20 cellular contexts compared by ENCODE assay signal in the genomic region with DNA sequence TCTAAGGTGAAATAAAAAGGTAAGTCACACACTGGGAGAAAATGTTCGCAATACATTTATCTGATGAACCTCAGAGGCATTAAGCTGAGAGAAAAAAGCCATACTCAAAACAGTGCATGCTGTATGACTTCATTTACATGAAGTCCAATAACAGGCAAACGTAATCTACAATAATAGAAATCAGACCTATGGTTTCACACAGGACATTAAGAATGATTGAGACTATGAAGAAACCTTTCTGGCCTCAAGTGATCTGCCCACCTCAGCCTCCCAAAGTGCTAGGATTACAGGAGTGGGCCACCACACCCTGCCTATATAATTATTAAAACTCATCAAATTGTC.
"Had no signal": no experiment of that assay in that cellular context is flagged by ENCODE, and none has a peak within 500 bp of the region (broad histone marks: within the 10 kb centered on the region; RNA-seq: fewer than 3 reads in every experiment).

No MANE protein-coding gene starts in this region.

- H3K4me3 Mint-ChIP-seq: activated CD8-positive, alpha-beta memory T cell treated with anti-CD3 and anti-CD28 coated beads, Interleukin-2, amount 10 ng/mL, durations not matched to agents 7 days and 5 days; activated naive CD4-positive, alpha-beta T cell treated with anti-CD3 and anti-CD28 coated beads, Interleukin-2, amount 10 ng/mL, durations not matched to agents 7 days and 5 days; endodermal cell; neural progenitor cell; stimulated activated naive CD8-positive, alpha-beta T cell treated with anti-CD3 and anti-CD28 coated beads, Interleukin-15, amount 100 ng/mL, for 72 hours had no signal

- H3K4me3 ChIP-seq: ascending aorta, breast epithelium, heart right ventricle, lung, neural progenitor cell, psoas muscle, right lobe of liver, smooth muscle cell, upper lobe of right lung had no signal

- H3K27me3 ChIP-seq: ascending aorta, breast epithelium, heart right ventricle, neural progenitor cell, right lobe of liver, upper lobe of right lung had no signal

- DNase-seq: activated CD4-positive, alpha-beta T cell treated with anti-CD3 and anti-CD28 coated beads, Interleukin-2, amount 50 U/mL, for 48 hours; activated CD8-positive, alpha-beta memory T cell treated with anti-CD3 and anti-CD28 coated beads, Interleukin-2, amount 10 ng/mL, durations not matched to agents 7 days and 5 days; activated naive CD4-positive, alpha-beta T cell treated with anti-CD3 and anti-CD28 coated beads, Interleukin-2, amount 10 ng/mL, durations not matched to agents 7 days and 5 days; activated T-cell treated with anti-CD3 and anti-CD28 coated beads, Interleukin-2, amount 50 U/mL, for 1 hour; endodermal cell; heart right ventricle; islet precursor cell; psoas muscle; right lobe of liver; stimulated activated CD4-positive, alpha-beta T cell treated with anti-CD3 and anti-CD28 coated beads, Interleukin-4, amount 100 ng/mL, for 4 hours; stimulated activated naive CD8-positive, alpha-beta T cell treated with anti-CD3 and anti-CD28 coated beads, Interleukin-15, amount 100 ng/mL, for 72 hours; T1000; upper lobe of right lung had no signal

- H3K36me3 ChIP-seq: ascending aorta, breast epithelium, heart right ventricle, neural progenitor cell, right lobe of liver, upper lobe of right lung had no signal

- H3K27me3 Mint-ChIP-seq: activated CD8-positive, alpha-beta memory T cell treated with anti-CD3 and anti-CD28 coated beads, Interleukin-2, amount 10 ng/mL, durations not matched to agents 7 days and 5 days; activated naive CD4-positive, alpha-beta T cell treated with anti-CD3 and anti-CD28 coated beads, Interleukin-2, amount 10 ng/mL, durations not matched to agents 7 days and 5 days; stimulated activated naive CD8-positive, alpha-beta T cell treated with anti-CD3 and anti-CD28 coated beads, Interleukin-15, amount 100 ng/mL, for 72 hours had no signal

- H3K9me3 ChIP-seq: psoas muscle, right lobe of liver, upper lobe of right lung had no signal

- FAIRE-seq: frontal cortex had no signal

- H3K4me1 ChIP-seq: ascending aorta, breast epithelium, neural progenitor cell, right lobe of liver, upper lobe of right lung had no signal

- ATAC-seq: activated CD8-positive, alpha-beta memory T cell treated with anti-CD3 and anti-CD28 coated beads, Interleukin-2, amount 10 ng/mL, durations not matched to agents 7 days and 5 days; heart right ventricle; psoas muscle; right lobe of liver; stimulated activated naive CD8-positive, alpha-beta T cell treated with anti-CD3 and anti-CD28 coated beads, Interleukin-15, amount 100 ng/mL, for 72 hours; upper lobe of right lung had no signal

- H3K4me1 Mint-ChIP-seq: activated CD8-positive, alpha-beta memory T cell treated with anti-CD3 and anti-CD28 coated beads, Interleukin-2, amount 10 ng/mL, durations not matched to agents 7 days and 5 days; activated naive CD4-positive, alpha-beta T cell treated with anti-CD3 and anti-CD28 coated beads, Interleukin-2, amount 10 ng/mL, durations not matched to agents 7 days and 5 days; endodermal cell; neural progenitor cell had no signal

- H3K4me2 ChIP-seq: neural progenitor cell, smooth muscle cell had no signal

- H3K27ac ChIP-seq: ascending aorta, breast epithelium, heart right ventricle, neural progenitor cell, psoas muscle, right lobe of liver, upper lobe of right lung had no signal

- H3K27ac Mint-ChIP-seq: activated CD8-positive, alpha-beta memory T cell treated with anti-CD3 and anti-CD28 coated beads, Interleukin-2, amount 10 ng/mL, durations not matched to agents 7 days and 5 days; activated naive CD4-positive, alpha-beta T cell treated with anti-CD3 and anti-CD28 coated beads, Interleukin-2, amount 10 ng/mL, durations not matched to agents 7 days and 5 days; activated T-helper 2 cell treated with anti-CD3 and anti-CD28 coated beads, Interferon-gamma antibody, Interleukin-2, Interleukin-4, amounts not matched to agents 10 μg/mL and 5 μg/mL and 100 μg/mL, durations not matched to agents 14 hours and 24 hours and 36 hours; endodermal cell; neural progenitor cell; stimulated activated naive CD8-positive, alpha-beta T cell treated with anti-CD3 and anti-CD28 coated beads, Interleukin-15, amount 100 ng/mL, for 72 hours had no signal
